In the genomic region with DNA sequence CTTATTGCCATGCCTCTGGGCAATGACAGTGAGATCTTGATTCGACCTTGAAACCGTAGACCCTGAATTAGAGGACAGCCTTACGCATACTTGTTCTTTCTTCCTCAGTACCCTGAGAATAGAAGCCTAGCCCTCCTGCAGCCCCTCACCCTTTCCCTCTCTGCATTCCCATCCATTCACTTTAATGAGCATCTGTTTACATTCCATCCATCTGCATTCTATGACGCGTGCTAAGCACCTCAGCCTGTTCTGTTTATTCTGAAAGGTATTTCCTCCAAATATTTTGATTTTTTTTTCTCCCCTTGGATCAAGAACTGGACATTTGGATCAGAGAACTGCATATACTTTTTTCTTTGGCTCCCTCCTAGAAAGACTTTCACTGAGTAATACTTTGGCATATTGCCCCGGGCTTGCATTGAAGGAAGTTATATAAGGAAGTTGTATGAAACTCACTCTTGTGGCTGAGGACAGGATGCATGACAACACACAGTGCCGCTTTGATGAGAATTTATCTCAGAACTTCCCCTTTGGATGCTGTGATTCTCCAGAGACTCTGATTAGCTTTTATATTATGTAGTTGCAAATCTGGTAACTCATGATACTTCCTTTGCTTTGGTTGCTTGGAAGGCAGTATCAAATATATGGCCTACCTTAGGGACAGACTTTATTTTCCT, we compare ENCODE assay signal across 8 cellular contexts. TPM values are rescaled to one million over a fixed set of nuclear protein-coding genes. Genes with fewer than 3 reads are reported as not detected.
A peak's percentile ranks its signal among the peaks of the same experiment; 100 is the strongest.
DNase-seq lines count a peak whose midpoint lies in the region; ATAC-seq and TF ChIP-seq lines count a peak whose summit lies in the region.

No MANE protein-coding gene starts in this region.

- WGBS in hepatocyte (ENCODE audit: low lambda C conversion rate, missing lambda C conversion rate): 46% methylated on average over 7 of the region's 7 CpGs

- no peaks in the 10 kb centered on the region for H3K9me2 ChIP-seq in hepatocyte (replicated peaks; ENCODE audit: insufficient read depth)

- H3K27me3 ChIP-seq in DND-41 (ENCODE audit: insufficient read depth, low read length, poor library complexity) (no peaks in the 10 kb centered on the region), hepatocyte (no peaks in the 10 kb centered on the region), stomach smooth muscle (ENCODE audit: control insufficient read depth in 1 of 2, insufficient read depth in 2 of 2, low read length in 2 of 2) (no peaks in the 10 kb centered on the region)

- H2AFZ ChIP-seq in DND-41 (ENCODE audit: low read depth, low read length) (no peak overlapping the region), hepatocyte (no peak overlapping the region)

- H3K4me3 ChIP-seq in DND-41 (ENCODE audit: low read depth in 1 of 2, low read length in 2 of 2): no peak overlapping the region
- H3K4me3 ChIP-seq in hepatocyte: no peak overlapping the region
- H3K4me3 ChIP-seq in stomach smooth muscle (ENCODE audit: low read length in 2 of 2): peak overlapping the region in 1 of 2 donors; percentile 36

- no peak overlapping the region for H3K27ac ChIP-seq in DND-41 (ENCODE audit: low read length)
- peak overlapping the region; percentile 74 for H3K27ac ChIP-seq in hepatocyte
- H3K27ac ChIP-seq in stomach smooth muscle (ENCODE audit: low read length): peak overlapping the region; percentile 76

- no peak overlapping the region for H3K4me2 ChIP-seq in DND-41 (ENCODE audit: insufficient read depth, low read length)
- no peak overlapping the region for H3K4me2 ChIP-seq in hepatocyte

- no peak overlapping the region for H3K9ac ChIP-seq in DND-41 (ENCODE audit: low read depth, low read length)
- H3K9ac ChIP-seq in stomach smooth muscle (ENCODE audit: low read length in 2 of 2): peak overlapping the region; percentile 2 to 62

- DNase-seq in DND-41 (peak; percentile 17), Kasumi-1 (lab: John Stamatoyannopoulos, UW) (peak; percentile 98 to 99), amniotic stem cell (lab: John Stamatoyannopoulos, UW) (peak; percentile 88), hepatocyte (ENCODE audit: low spot score) (peak; percentile 76), OCI-M2 (lab: John Stamatoyannopoulos, UW; ENCODE audit: unreplicated experiment) (no peak), D341Med (ENCODE audit: low spot score) (no peak)
- DNase-seq in activated effector memory CD4-positive, alpha-beta T cell treated with Interleukin-2 at 50 U/mL for 16 hours: no peak

- H3K9me3 ChIP-seq in DND-41 (ENCODE audit: insufficient read depth, low read length, severe bottlenecking) (no peaks in the 10 kb centered on the region), hepatocyte (ENCODE audit: low read depth) (no peaks in the 10 kb centered on the region), stomach smooth muscle (ENCODE audit: control insufficient read depth in 2 of 2, low read length in 2 of 2) (no peaks in the 10 kb centered on the region)

- H4K20me1 ChIP-seq in DND-41 (ENCODE audit: insufficient read depth, low read length): no peaks in the 10 kb centered on the region
- no peaks in the 10 kb centered on the region for H4K20me1 ChIP-seq in hepatocyte (ENCODE audit: insufficient read depth, poor library complexity, severe bottlenecking)

- H3K79me2 ChIP-seq in DND-41 (ENCODE audit: insufficient read depth, low read length) (no peaks in the 10 kb centered on the region), hepatocyte (no peaks in the 10 kb centered on the region)

- H3K36me3 ChIP-seq in DND-41 (ENCODE audit: insufficient read depth, low read length): peaks cover 11% of the 10 kb centered on the region
- no peaks in the 10 kb centered on the region for H3K36me3 ChIP-seq in hepatocyte (replicated peaks; ENCODE audit: insufficient read depth, low read depth)
- peaks cover 14 to 16% of the 10 kb centered on the region in 2 donors for H3K36me3 ChIP-seq in stomach smooth muscle (ENCODE audit: control insufficient read depth in 2 of 2, insufficient read depth in 2 of 2, low read length in 2 of 2)

- peak; percentile 64; the same call in 2 of the 3 replicates for ATAC-seq in DND-41 (ENCODE audit: insufficient read depth, low read depth)

- H3K4me1 ChIP-seq in DND-41 (ENCODE audit: insufficient read depth, low read length): no peaks in the 10 kb centered on the region
- peaks cover 24% of the 10 kb centered on the region for H3K4me1 ChIP-seq in hepatocyte (ENCODE audit: insufficient read depth)
- H3K4me1 ChIP-seq in stomach smooth muscle (ENCODE audit: control insufficient read depth, insufficient read depth, low read length): peaks cover 44% of the 10 kb centered on the region

- TF ChIP-seq CTCF in DND-41 (IDR thresholded peaks at IDR 0.05; ENCODE audit: borderline replicate concordance, extremely low read depth, low read length, poor library complexity, severe bottlenecking): no peak
- no peak for TF ChIP-seq CTCF in hepatocyte (IDR thresholded peaks at IDR 0.05; ENCODE audit: poor library complexity)

RNA-seq across cellular contexts. Expression of a gene that starts 15.7 kb away (rescaled TPM):
- 7.5 and 12.3 TPM in 2 replicates for total RNA-seq in hepatocyte
- polyA plus RNA-seq in hepatocyte: 13.4 and 14.6 TPM in 2 replicates

RNA-seq across cellular contexts. Expression of a gene that starts 16.2 kb away (rescaled TPM):
- not detected in 2 replicates for total RNA-seq in hepatocyte
- polyA plus RNA-seq in hepatocyte: 0.26 TPM in 1 of 2 replicates, not detected in the other

RNA-seq across cellular contexts. Expression of a gene that starts 25.4 kb away (rescaled TPM):
- total RNA-seq in hepatocyte: not detected in 2 replicates
- not detected in 2 replicates for polyA plus RNA-seq in hepatocyte

RNA-seq across cellular contexts. Expression of a gene that starts 29.9 kb away (rescaled TPM):
- total RNA-seq in hepatocyte: 31.9 and 45.7 TPM in 2 replicates
- polyA plus RNA-seq in hepatocyte: 81.4 and 87.3 TPM in 2 replicates

RNA-seq across cellular contexts. Expression of a gene that starts 32.7 kb away (rescaled TPM):
- 0.10 and 1.4 TPM in 2 replicates for total RNA-seq in hepatocyte
- 0.55 and 0.63 TPM in 2 replicates for polyA plus RNA-seq in hepatocyte

Comparison
In these comparisons a context has a peak if more than half of its experiments do, and no peak if none do; other contexts are left out.
1. DNase-seq: peak in DND-41 (single experiment), Kasumi-1 (2 of 2), amniotic stem cell (single experiment) and hepatocyte (single experiment); none in activated effector memory CD4-positive, alpha-beta T cell treated with Interleukin-2 at 50 U/mL for 16 hours (single experiment), OCI-M2 (single experiment) and D341Med (single experiment).